Comparison of ENCODE assay signal across 15 cellular contexts in genomic region chr17:62760888-62761267, GRCh38. TPM values are rescaled to one million over a fixed set of nuclear protein-coding genes. Genes with fewer than 3 reads are reported as not detected.
A peak's percentile ranks its signal among the peaks of the same experiment; 100 is the strongest.
DNase-seq lines count a peak whose midpoint lies in the region; ATAC-seq and TF ChIP-seq lines count a peak whose summit lies in the region.
"Had no signal": no experiment of that assay in that cellular context is flagged by ENCODE, and none has a peak within 500 bp of the region (broad histone marks: within the 10 kb centered on the region; RNA-seq: fewer than 3 reads in every experiment).

No MANE protein-coding gene starts in this region.

- H3K27me3 ChIP-seq in GM23338 (ENCODE audit: insufficient read depth) (no peaks in the 10 kb centered on the region), IMR-90 (ENCODE audit: control insufficient read depth, insufficient read depth, low read length) (no peaks in the 10 kb centered on the region), endodermal cell (ENCODE audit: control insufficient read depth, insufficient read depth, low read length, poor library complexity, severe bottlenecking) (no peaks in the 10 kb centered on the region)

- H3K27ac Mint-ChIP-seq in GM23338: no peak overlapping the region
- no peak overlapping the region for H3K27ac Mint-ChIP-seq in endodermal cell
- H3K27ac Mint-ChIP-seq: CD8-positive, alpha-beta T cell had no signal

- peak overlapping the region; percentile 83 for H4K5ac ChIP-seq in IMR-90 (ENCODE audit: low read depth, low read length)

- H3K9ac ChIP-seq in IMR-90 (ENCODE audit: low read depth, low read length) (no peak overlapping the region), endodermal cell (ENCODE audit: extremely low read depth, low read length, poor library complexity, severe bottlenecking) (no peak overlapping the region)

- POLR2A ChIA-PET in IMR-90 (lab: Charles Lee; ENCODE audit: unreplicated experiment): interaction anchor here (0.5 kb wide), 1 partner anchor 127 kb away, joined by 21 read pairs; no protein-coding TSS in a partner anchor

- H3K27me3 Mint-ChIP-seq in GM23338 (ENCODE audit: insufficient read depth, low read depth, poor library complexity): peaks cover 3% of the 10 kb centered on the region
- H3K27me3 Mint-ChIP-seq in endodermal cell (ENCODE audit: insufficient read depth): peaks cover 15% of the 10 kb centered on the region

- H3K9me1 ChIP-seq in IMR-90 (ENCODE audit: insufficient read depth, low read length): peaks cover 8% of the 10 kb centered on the region; the same call in 1 of the 2 replicates

- no peak overlapping the region for H3K4ac ChIP-seq in IMR-90 (ENCODE audit: low read depth, low read length)

- no peaks in the 10 kb centered on the region for H3K9me2 ChIP-seq in GM23338 (ENCODE audit: insufficient read depth)

- H2BK120ac ChIP-seq in IMR-90 (ENCODE audit: low read depth, low read length): peak overlapping the region; percentile 52

- H2AK5ac ChIP-seq in IMR-90 (ENCODE audit: low read depth, low read length): peak overlapping the region; percentile 7; the same call in 1 of the 2 replicates

- BruUV-seq in IMR-90 (replicated peaks; lab: Mats Ljungman, UMichigan): no TSS peak

- H3K4me3 Mint-ChIP-seq in GM23338: no peak overlapping the region
- no peak overlapping the region for H3K4me3 Mint-ChIP-seq in endodermal cell
- H3K4me3 Mint-ChIP-seq: CD8-positive, alpha-beta T cell had no signal

- H2AK9ac ChIP-seq in IMR-90 (replicated peaks; ENCODE audit: low read depth, low read length, poor library complexity): no peak overlapping the region

- peak overlapping the region in 1 of 2 experiments; percentile 53; a peak in 2 of 4 replicates for H4K8ac ChIP-seq in IMR-90 (ENCODE audit: low read depth in 2 of 2, low read length in 2 of 2)

- H3K23ac ChIP-seq in IMR-90 (ENCODE audit: low read depth, low read length): no peak overlapping the region

- in situ Hi-C loops in IMR-90 (cut with MboI; ENCODE audit: low sequenced_read_pairs): no loop called here

- peak overlapping the region; percentile 83 for H3K18ac ChIP-seq in IMR-90 (ENCODE audit: low read depth, low read length)

- no peak overlapping the region for H3K27ac ChIP-seq in GM23338 (ENCODE audit: low read depth)
- no peak overlapping the region; the same call in 1 of the 2 replicates for H3K27ac ChIP-seq in IMR-90 (ENCODE audit: insufficient read depth, low read length)
- H3K27ac ChIP-seq in endodermal cell (ENCODE audit: low read depth, low read length): no peak overlapping the region
- H3K27ac ChIP-seq: C4-2B had no signal

- H3K4me2 ChIP-seq in GM23338 (no peak overlapping the region), IMR-90 (ENCODE audit: low read depth, low read length) (no peak overlapping the region)

- CTCF ChIA-PET in IMR-90 (lab: Yijun Ruan, JAX): no interaction called here

- H3K36me3 ChIP-seq in GM23338 (ENCODE audit: insufficient read depth): no peaks in the 10 kb centered on the region
- no peaks in the 10 kb centered on the region for H3K36me3 ChIP-seq in IMR-90 (ENCODE audit: control insufficient read depth, insufficient read depth, low read length)
- H3K36me3 ChIP-seq in endodermal cell (ENCODE audit: control insufficient read depth, insufficient read depth, low read length): no peaks in the 10 kb centered on the region

- H4K20me1 ChIP-seq in GM23338 (replicated peaks; ENCODE audit: insufficient read depth) (no peaks in the 10 kb centered on the region), IMR-90 (ENCODE audit: insufficient read depth, low read length) (no peaks in the 10 kb centered on the region)

- peaks cover 36% of the 10 kb centered on the region for H3K4me1 Mint-ChIP-seq in GM23338
- H3K4me1 Mint-ChIP-seq in endodermal cell: no peaks in the 10 kb centered on the region

- no peak for ATAC-seq in GM23338
- no peak for ATAC-seq in IMR-90 (ENCODE audit: low read depth)
- no peak for ATAC-seq in HG03108 (IDR thresholded peaks at IDR 0.05; ENCODE audit: unreplicated experiment)
- ATAC-seq in HG03520 (IDR thresholded peaks at IDR 0.05; ENCODE audit: unreplicated experiment): no peak
- ATAC-seq: CD8-positive, alpha-beta T cell; K562 had no signal

- H3F3A ChIP-seq in GM23338 (replicated peaks; ENCODE audit: low read depth): 0 out of 2 replicates have a peak, but pooled peaks cover 3% of the 10 kb centered on the region

- H3K36me3 Mint-ChIP-seq in GM23338 (ENCODE audit: low read depth): no peaks in the 10 kb centered on the region
- H3K36me3 Mint-ChIP-seq in endodermal cell (ENCODE audit: low read depth): no peaks in the 10 kb centered on the region
- H3K36me3 Mint-ChIP-seq: CD8-positive, alpha-beta T cell had no signal

- H3K79me2 ChIP-seq in GM23338 (replicated peaks; ENCODE audit: insufficient read depth): no peaks in the 10 kb centered on the region

- TF ChIP-seq CTCF in GM23338 (conservative IDR thresholded peaks at IDR 0.05; ENCODE audit: low read depth in 2 of 2) (no peak), IMR-90 (conservative IDR thresholded peaks at IDR 0.05; ENCODE audit: low read depth, low read length) (no peak), endodermal cell (conservative IDR thresholded peaks at IDR 0.05) (no peak)

- no peaks in the 10 kb centered on the region for H3K9me3 Mint-ChIP-seq in GM23338
- no peaks in the 10 kb centered on the region for H3K9me3 Mint-ChIP-seq in endodermal cell
- H3K9me3 Mint-ChIP-seq: CD8-positive, alpha-beta T cell had no signal

- H3K4me3 ChIP-seq in GM23338: no peak overlapping the region
- H3K4me3 ChIP-seq in IMR-90 (ENCODE audit: insufficient read depth, low read depth, low read length): no peak overlapping the region
- H3K4me3 ChIP-seq in endodermal cell (ENCODE audit: low read length): no peak overlapping the region
- H3K4me3 ChIP-seq: K562 had no signal

- dilution Hi-C loops in IMR-90 (cut with HindIII; ENCODE audit: low sequenced_read_pairs, unreplicated experiment): no loop called here

- peak overlapping the region; percentile 5; the same call in 1 of the 3 replicates for H2BK15ac ChIP-seq in IMR-90 (ENCODE audit: low read depth, low read length)

- H2BK20ac ChIP-seq in IMR-90 (ENCODE audit: low read depth, low read length): no peak overlapping the region

- intact Hi-C loops in IMR-90 (cut with micrococcal nuclease): loop anchor here (5.0 kb wide), 1 partner anchor 206 kb away; the partner anchor contains the start of gene TANC2

- no peak for TF ChIP-seq RAD21 in IMR-90 (IDR thresholded peaks at IDR 0.05; ENCODE audit: low read length)

- H3K4me1 ChIP-seq in GM23338 (ENCODE audit: insufficient read depth) (peaks cover 17% of the 10 kb centered on the region), IMR-90 (ENCODE audit: control insufficient read depth, insufficient read depth, low read length) (peaks cover 12% of the 10 kb centered on the region), endodermal cell (ENCODE audit: control insufficient read depth, insufficient read depth, low read length) (no peaks in the 10 kb centered on the region)

- H2AFZ ChIP-seq in GM23338 (0 out of 2 replicates have a peak overlapping the region, but pooled peaks have one; percentile 21), IMR-90 (replicated peaks; ENCODE audit: low read length, poor library complexity) (no peak overlapping the region)

- no peak overlapping the region for H3K56ac ChIP-seq in IMR-90 (ENCODE audit: extremely low read depth, insufficient read depth, low read length)

- H2BK5ac ChIP-seq in IMR-90 (ENCODE audit: low read depth, low read length, poor library complexity, severe bottlenecking): peak overlapping the region; percentile 94

- no CpG with 5 or more reads among the region's 2 CpGs for WGBS in IMR-90 (ENCODE audit: extremely low coverage in 2 of 2, insufficient read length in 1 of 2), 2 experiments
- WGBS in endodermal cell (ENCODE audit: insufficient coverage in 1 of 2, insufficient read length in 1 of 2), 2 experiments: 92 to 93% methylated on average over 2 of the region's 2 CpGs

- H4K91ac ChIP-seq in IMR-90 (ENCODE audit: insufficient read depth, low read depth, low read length): no peak overlapping the region

- TF ChIP-seq POLR2A in IMR-90 (IDR thresholded peaks at IDR 0.05; ENCODE audit: low read depth, low read length): no peak

- peak overlapping the region; percentile 20; the same call in 1 of the 2 replicates for H3K14ac ChIP-seq in IMR-90 (replicated peaks; ENCODE audit: low read depth, low read length)

- H3K9me3 ChIP-seq in IMR-90 (ENCODE audit: control insufficient read depth, insufficient read depth, low read length) (no peaks in the 10 kb centered on the region), endodermal cell (ENCODE audit: control insufficient read depth, low read length) (no peaks in the 10 kb centered on the region)

- H3K79me1 ChIP-seq in IMR-90 (ENCODE audit: low read depth in 1 of 2, low read length in 2 of 2): no peaks in the 10 kb centered on the region

- DNase-seq in GM23338 (ENCODE audit: low spot score) (no peak), IMR-90 (no peak), endodermal cell (peak; percentile 24), ureter (ENCODE audit: low spot score) (peak; percentile 4), putamen (ENCODE audit: low spot score) (no peak)
- DNase-seq: AML-193; Calu3; CD8-positive, alpha-beta T cell; DMS79 treated with DMSO at 0.1 percent for 48 hours; GF-D8 had no signal

TF ChIP-seq in GM23338, 12 proteins besides CTCF, POLR2A, EP300 and RAD21 (continues in another document):
- TF ChIP-seq ZNF114 (CRISPR knock-in tag; IDR thresholded peaks at IDR 0.05): no peak
- TF ChIP-seq NANOG (IDR thresholded peaks at IDR 0.05; ENCODE audit: borderline replicate concordance): no peak

TF ChIP-seq in IMR-90, 13 proteins besides CTCF, POLR2A, EP300 and RAD21 (continues in another document):
- TF ChIP-seq MAZ (IDR thresholded peaks at IDR 0.05; ENCODE audit: borderline replicate concordance, low read depth, low read length) (no peak), MAFK (IDR thresholded peaks at IDR 0.05; ENCODE audit: low read depth, low read length) (no peak), BHLHE40 (IDR thresholded peaks at IDR 0.05; ENCODE audit: low read depth, low read length) (no peak), NFE2L2 (IDR thresholded peaks at IDR 0.05; ENCODE audit: low read depth, low read length) (no peak), CHD1 (IDR thresholded peaks at IDR 0.05; ENCODE audit: low read depth, low read length) (no peak)

RNA-seq across cellular contexts. Expression of gene MARCHF10, which starts 47.2 kb away (rescaled TPM):
- not detected in 2 replicates for total RNA-seq in GM23338 (2014; rRNA removed; shearing (Covaris generic))
- polyA plus RNA-seq in GM23338 (2016; fragmentation: Nextera tagmentation; extraction: Ambion mirVana) (0.50 and 0.59 TPM in 2 replicates), IMR-90 (2012; rRNA removed) (0.10 and 0.74 TPM in 2 replicates)
- total RNA-seq in IMR-90 (2012; rRNA removed) (under 0.01 and 0.18 TPM in 2 replicates), endodermal cell (1 to 10 TPM in 1 of 2 donors, under 1 TPM in 1; 0.57 to 1.7 TPM), ureter (0.60 TPM)
- polyA plus RNA-seq in IMR-90 (2012; cell fraction: cytosol; rRNA removed): 0.33 and 0.42 TPM in 2 replicates
- polyA plus RNA-seq in IMR-90 (2012; cell fraction: nucleus; rRNA removed; ENCODE audit: low replicate concordance): 0.50 and 1.2 TPM in 2 replicates
- 0.89 TPM for polyA plus RNA-seq in endodermal cell (2013, experiment 1 of 2)
- 0.87 TPM for polyA plus RNA-seq in endodermal cell (2013, experiment 2 of 2)
- total RNA-seq: Calu3; CD8-positive, alpha-beta T cell; HT-29; K562 had no signal
- polyA plus RNA-seq: K562 had no signal

Comparison
In these comparisons a context has a peak if more than half of its experiments do, and no peak if none do; other contexts are left out.
1. DNase-seq: peak in endodermal cell (single experiment) and ureter (single experiment); none in GM23338 (single experiment), IMR-90 (single experiment) and putamen (single experiment).